In the genomic region with DNA sequence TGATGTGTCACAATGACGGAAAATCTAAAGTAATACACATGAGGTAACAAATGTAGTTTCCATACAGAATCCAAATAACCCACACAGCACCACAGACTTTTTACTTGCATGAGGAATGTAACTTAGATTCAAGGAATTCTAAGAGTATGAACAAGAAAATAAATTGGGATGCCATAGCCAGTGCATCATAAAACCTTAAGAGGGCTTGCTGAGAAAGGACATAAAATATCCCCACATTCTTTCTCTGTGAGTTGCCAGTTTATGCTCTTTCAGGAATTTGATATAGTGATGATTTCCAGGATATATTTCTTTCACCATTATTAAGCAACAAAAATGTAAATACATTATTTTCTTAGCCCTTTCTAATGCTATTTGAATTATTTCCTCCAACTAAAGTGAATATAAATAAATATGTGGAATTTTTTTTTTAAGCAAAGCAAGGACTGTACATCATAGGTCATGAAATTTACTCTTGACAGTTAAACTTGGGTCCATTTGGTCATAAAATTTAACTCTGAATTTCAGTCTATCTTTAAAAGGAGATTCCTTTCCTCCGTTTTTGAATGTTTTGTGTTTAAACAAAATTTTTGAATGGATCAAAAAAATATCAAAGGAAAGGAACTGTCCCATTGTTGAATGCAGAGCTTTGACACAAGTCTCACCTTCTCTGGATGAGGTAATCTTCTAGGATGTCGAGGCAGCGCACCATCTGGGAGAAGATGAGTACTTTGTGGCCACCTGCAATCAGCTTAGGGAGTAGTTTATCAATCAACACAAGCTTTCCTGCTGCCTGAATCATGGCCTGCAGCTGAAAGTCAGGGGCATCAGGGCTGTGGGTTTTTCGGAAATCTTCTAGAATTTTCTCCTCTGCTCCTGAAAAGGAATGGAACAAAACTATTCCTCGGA, we compare ENCODE assay signal across 14 cellular contexts.
DNase-seq lines count a peak whose midpoint lies in the region; ATAC-seq and TF ChIP-seq lines count a peak whose summit lies in the region.
"Had no signal": no experiment of that assay in that cellular context is flagged by ENCODE, and none has a peak within 500 bp of the region (broad histone marks: within the 10 kb centered on the region; RNA-seq: fewer than 3 reads in every experiment).

No MANE protein-coding gene starts in this region.

- no peaks in the 10 kb centered on the region for H3K4me1 ChIP-seq in smooth muscle cell (ENCODE audit: low read depth)
- H3K4me1 ChIP-seq: psoas muscle had no signal

- H3K4me2 ChIP-seq in smooth muscle cell, result no peak overlapping the region

- peak overlapping the region; percentile 56 for H3K27ac Mint-ChIP-seq in activated T-cell treated with anti-CD3 and anti-CD28 coated beads, Interleukin-2, amount 50 U/mL, for 24 hours
- no peak overlapping the region for H3K27ac Mint-ChIP-seq in activated T-cell treated with anti-CD3 and anti-CD28 coated beads, Interleukin-2, amount 50 U/mL, for 72 hours
- no peak overlapping the region for H3K27ac Mint-ChIP-seq in activated CD8-positive, alpha-beta memory T cell treated with anti-CD3 and anti-CD28 coated beads, Interleukin-2, amount 10 ng/mL, durations not matched to agents 7 days and 5 days
- H3K27ac Mint-ChIP-seq: WTC11 had no signal

- no peaks in the 10 kb centered on the region for H4K20me1 ChIP-seq in smooth muscle cell (ENCODE audit: low read depth)

- H3K4me3 ChIP-seq in fibroblast of pulmonary artery (replicated peaks; ENCODE audit: low read depth, low read length), result no peak overlapping the region
- H3K4me3 ChIP-seq in smooth muscle cell, result no peak overlapping the region
- H3K4me3 ChIP-seq: lung, psoas muscle had no signal

- no peak overlapping the region for H3K4me3 Mint-ChIP-seq in activated T-cell treated with anti-CD3 and anti-CD28 coated beads, Interleukin-2, amount 50 U/mL, for 24 hours
- no peak overlapping the region for H3K4me3 Mint-ChIP-seq in activated T-cell treated with anti-CD3 and anti-CD28 coated beads, Interleukin-2, amount 50 U/mL, for 72 hours
- H3K4me3 Mint-ChIP-seq in activated CD8-positive, alpha-beta memory T cell treated with anti-CD3 and anti-CD28 coated beads, Interleukin-2, amount 10 ng/mL, durations not matched to agents 7 days and 5 days, result no peak overlapping the region
- H3K4me3 Mint-ChIP-seq: WTC11 had no signal

- no peaks in the 10 kb centered on the region for H3K9me3 Mint-ChIP-seq in activated T-cell treated with anti-CD3 and anti-CD28 coated beads, Interleukin-2, amount 50 U/mL, for 24 hours
- H3K9me3 Mint-ChIP-seq in activated T-cell treated with anti-CD3 and anti-CD28 coated beads, Interleukin-2, amount 50 U/mL, for 72 hours, result no peaks in the 10 kb centered on the region
- H3K9me3 Mint-ChIP-seq in activated CD8-positive, alpha-beta memory T cell treated with anti-CD3 and anti-CD28 coated beads, Interleukin-2, amount 10 ng/mL, durations not matched to agents 7 days and 5 days (ENCODE audit: low read depth), result no peaks in the 10 kb centered on the region
- H3K9me3 Mint-ChIP-seq: WTC11 had no signal

- H3K4me1 Mint-ChIP-seq in activated T-cell treated with anti-CD3 and anti-CD28 coated beads, Interleukin-2, amount 50 U/mL, for 24 hours (ENCODE audit: low read depth), result peaks cover 17% of the 10 kb centered on the region
- peaks cover 11% of the 10 kb centered on the region for H3K4me1 Mint-ChIP-seq in activated T-cell treated with anti-CD3 and anti-CD28 coated beads, Interleukin-2, amount 50 U/mL, for 72 hours (ENCODE audit: low read depth)
- H3K4me1 Mint-ChIP-seq in activated CD8-positive, alpha-beta memory T cell treated with anti-CD3 and anti-CD28 coated beads, Interleukin-2, amount 10 ng/mL, durations not matched to agents 7 days and 5 days, result peaks cover 7% of the 10 kb centered on the region

- no peak overlapping the region for H2AFZ ChIP-seq in smooth muscle cell (ENCODE audit: low read depth)

- H3K36me3 ChIP-seq in smooth muscle cell (ENCODE audit: low read depth), result peaks cover 11% of the 10 kb centered on the region

- no peaks in the 10 kb centered on the region for H3F3A ChIP-seq in smooth muscle cell (ENCODE audit: low read depth)

- H3K79me2 ChIP-seq in smooth muscle cell (ENCODE audit: low read depth), result no peaks in the 10 kb centered on the region

- no peaks in the 10 kb centered on the region for H3K27me3 ChIP-seq in smooth muscle cell (ENCODE audit: low read depth)

- DNase-seq in activated T-cell treated with anti-CD3 and anti-CD28 coated beads, Interleukin-2, amount 50 U/mL, for 24 hours, result no peak
- DNase-seq in activated T-cell treated with anti-CD3 and anti-CD28 coated beads, Interleukin-2, amount 50 U/mL, for 72 hours, result no peak
- DNase-seq in SW 1271 (lab: John Stamatoyannopoulos, UW), result peak; percentile 44 to 76
- peak; percentile 76 for DNase-seq in fibroblast of pulmonary artery (ENCODE audit: low read depth)
- DNase-seq in smooth muscle cell (lab: John Stamatoyannopoulos, UW; ENCODE audit: unreplicated experiment), result no peak
- no peak for DNase-seq in islet precursor cell
- no peak for DNase-seq in activated CD8-positive, alpha-beta memory T cell treated with anti-CD3 and anti-CD28 coated beads, Interleukin-2, amount 10 ng/mL, durations not matched to agents 7 days and 5 days
- DNase-seq: 8988T; central memory CD4-positive, alpha-beta T cell; NCI-H187 treated with DMSO at 0.1 percent for 48 hours; psoas muscle had no signal

- H3K36me3 Mint-ChIP-seq in activated T-cell treated with anti-CD3 and anti-CD28 coated beads, Interleukin-2, amount 50 U/mL, for 24 hours (ENCODE audit: low read depth), result peaks cover 73% of the 10 kb centered on the region
- peaks cover 2 to 13% of the 10 kb centered on the region in 2 donors for H3K36me3 Mint-ChIP-seq in activated T-cell treated with anti-CD3 and anti-CD28 coated beads, Interleukin-2, amount 50 U/mL, for 72 hours (ENCODE audit: insufficient read depth in 2 of 2)
- H3K36me3 Mint-ChIP-seq in activated CD8-positive, alpha-beta memory T cell treated with anti-CD3 and anti-CD28 coated beads, Interleukin-2, amount 10 ng/mL, durations not matched to agents 7 days and 5 days, result peaks cover 18% of the 10 kb centered on the region

- CTCF ChIA-PET in activated CD8-positive, alpha-beta memory T cell treated with anti-CD3 and anti-CD28 coated beads, Interleukin-2, amount 10 ng/mL, durations not matched to agents 7 days and 5 days (lab: Charles Lee), result no interaction called here

- ATAC-seq in activated T-cell treated with anti-CD3 and anti-CD28 coated beads, Interleukin-2, amount 50 U/mL, for 72 hours (replicated peaks in 1 of 2), result no peak
- no peak for ATAC-seq in activated CD8-positive, alpha-beta memory T cell treated with anti-CD3 and anti-CD28 coated beads, Interleukin-2, amount 10 ng/mL, durations not matched to agents 7 days and 5 days
- ATAC-seq in GM21619 (IDR thresholded peaks at IDR 0.05; ENCODE audit: unreplicated experiment), result no peak
- ATAC-seq: psoas muscle, WTC11 had no signal

- H3K27ac ChIP-seq in smooth muscle cell (ENCODE audit: low read depth), result peak overlapping the region; percentile 4
- H3K27ac ChIP-seq: psoas muscle had no signal

- no peak for TF ChIP-seq CTCF in fibroblast of pulmonary artery (IDR thresholded peaks at IDR 0.05; ENCODE audit: low read length, missing control alignments)
- no peak for TF ChIP-seq CTCF in smooth muscle cell (IDR thresholded peaks at IDR 0.05; ENCODE audit: borderline replicate concordance, insufficient read depth, poor library complexity, severe bottlenecking)

- H3K9ac ChIP-seq in smooth muscle cell (ENCODE audit: low read depth), result no peak overlapping the region

- WGBS in smooth muscle cell (ENCODE audit: low lambda C conversion rate), result 93% methylated on average over 6 of the region's 6 CpGs

- H3K9me3 ChIP-seq in smooth muscle cell (replicated peaks; ENCODE audit: low read depth), result no peaks in the 10 kb centered on the region
- H3K9me3 ChIP-seq: psoas muscle had no signal

- H3K27me3 Mint-ChIP-seq in activated T-cell treated with anti-CD3 and anti-CD28 coated beads, Interleukin-2, amount 50 U/mL, for 24 hours, result no peaks in the 10 kb centered on the region
- no peaks in the 10 kb centered on the region for H3K27me3 Mint-ChIP-seq in activated T-cell treated with anti-CD3 and anti-CD28 coated beads, Interleukin-2, amount 50 U/mL, for 72 hours (ENCODE audit: low read depth)
- no peaks in the 10 kb centered on the region for H3K27me3 Mint-ChIP-seq in activated CD8-positive, alpha-beta memory T cell treated with anti-CD3 and anti-CD28 coated beads, Interleukin-2, amount 10 ng/mL, durations not matched to agents 7 days and 5 days

Comparison
In these comparisons a context has a peak if more than half of its experiments do, and no peak if none do; other contexts are left out.
1. DNase-seq: peak in SW 1271 (2 of 2) and fibroblast of pulmonary artery (single experiment); none in activated T-cell treated with anti-CD3 and anti-CD28 coated beads, Interleukin-2, amount 50 U/mL, for 24 hours (single experiment), activated T-cell treated with anti-CD3 and anti-CD28 coated beads, Interleukin-2, amount 50 U/mL, for 72 hours (0 of 2), smooth muscle cell (single experiment), islet precursor cell (single experiment) and activated CD8-positive, alpha-beta memory T cell treated with anti-CD3 and anti-CD28 coated beads, Interleukin-2, amount 10 ng/mL, durations not matched to agents 7 days and 5 days (single experiment).